In the genomic region with DNA sequence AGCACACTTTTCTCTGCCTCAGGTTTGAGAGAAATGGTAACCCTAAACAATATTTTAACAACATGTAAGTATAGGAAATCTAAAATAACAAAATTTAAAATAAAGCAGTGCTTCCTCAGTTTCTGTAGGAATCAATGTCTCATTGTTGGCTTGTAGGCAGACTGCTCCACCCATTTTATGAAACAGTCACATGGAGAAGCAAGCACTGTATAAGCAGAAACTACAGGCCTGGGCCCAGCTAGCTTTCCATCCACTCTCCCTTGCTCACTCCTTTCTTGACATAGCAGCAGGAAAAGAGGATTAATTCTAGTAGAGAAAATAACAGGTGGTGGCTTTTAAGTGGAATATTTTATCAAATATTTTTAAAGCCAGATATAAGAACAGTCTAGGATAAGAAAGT, we compare ENCODE assay signal across 21 cellular contexts.
DNase-seq lines count a peak whose midpoint lies in the region; TF ChIP-seq lines count a peak whose summit lies in the region.
"Had no signal": no experiment of that assay in that cellular context is flagged by ENCODE, and none has a peak within 500 bp of the region (broad histone marks: within the 10 kb centered on the region; RNA-seq: fewer than 3 reads in every experiment).

No MANE protein-coding gene starts in this region.

- H3K36me3 Mint-ChIP-seq in CD14-positive monocyte = peaks cover 50 to 67% of the 10 kb centered on the region in 2 donors

- H3K9me3 ChIP-seq in mucosa of stomach (ENCODE audit: control insufficient read depth, low read length) (no peaks in the 10 kb centered on the region), MG63 (no peaks in the 10 kb centered on the region)
- H3K9me3 ChIP-seq: esophagus squamous epithelium had no signal

- no peak overlapping the region for H3K4me3 Mint-ChIP-seq in CD14-positive monocyte
- H3K4me3 Mint-ChIP-seq: naive B cell, T-helper 17 cell had no signal

- H3K27ac Mint-ChIP-seq in CD14-positive monocyte = no peak overlapping the region
- H3K27ac Mint-ChIP-seq: naive B cell, T-helper 17 cell had no signal

- H3K36me3 ChIP-seq in mucosa of stomach (ENCODE audit: control insufficient read depth, insufficient read depth, low read length) = no peaks in the 10 kb centered on the region
- H3K36me3 ChIP-seq in MG63 = no peaks in the 10 kb centered on the region
- H3K36me3 ChIP-seq: cardiac muscle cell had no signal

- peaks cover 9% of the 10 kb centered on the region for H3K4me1 Mint-ChIP-seq in CD14-positive monocyte
- H3K4me1 Mint-ChIP-seq: naive B cell had no signal

- H3K9me3 Mint-ChIP-seq in CD14-positive monocyte = peaks cover 0 to 3% (median 0%) of the 10 kb centered on the region in 7 donors
- H3K9me3 Mint-ChIP-seq: naive B cell had no signal

- H3K4me3 ChIP-seq in epithelial cell of esophagus (ENCODE audit: low read length) (no peak overlapping the region), mucosa of stomach (ENCODE audit: low read length) (no peak overlapping the region), MG63 (no peak overlapping the region)
- H3K4me3 ChIP-seq: cardiac muscle cell, esophagus squamous epithelium had no signal

- peaks cover 32% of the 10 kb centered on the region for H3K4me1 ChIP-seq in mucosa of stomach (ENCODE audit: control insufficient read depth, insufficient read depth, low read length)

- TF ChIP-seq CTCF in epithelial cell of esophagus (IDR thresholded peaks at IDR 0.05; ENCODE audit: insufficient read depth, low read depth, low read length, missing control alignments) (no peak), CD14-positive monocyte (IDR thresholded peaks at IDR 0.05) (no peak)

- H3K9ac ChIP-seq in mucosa of stomach (ENCODE audit: low read length) = peak overlapping the region; percentile 25
- H3K9ac ChIP-seq: KMS-11 had no signal

- DNase-seq in LHCN-M2 (ENCODE audit: low read depth) (peak; percentile 43), epithelial cell of esophagus (ENCODE audit: low read depth) (peak; percentile 29), stromal cell of bone marrow (ENCODE audit: low read depth) (peak; percentile 41), CD14-positive monocyte (ENCODE audit: low spot score) (no peak), NCI-H146 treated with DMSO at 0.1 percent for 48 hours (lab: John Stamatoyannopoulos, UW; ENCODE audit: unreplicated experiment) (no peak), MG63 (no peak)
- DNase-seq: activated CD4-positive, alpha-beta T cell treated with anti-CD3 and anti-CD28 coated beads, Interleukin-2, amount 50 U/mL, for 48 hours; activated T-cell treated with anti-CD3 and anti-CD28 coated beads for 4 hours; amniotic stem cell; esophagus squamous epithelium; left ventricle myocardium superior; naive B cell; NCI-H1105; NCI-H2107; PC-3; posterior cingulate gyrus; stimulated activated CD4-positive, alpha-beta T cell treated with anti-CD3 and anti-CD28 coated beads, Interleukin-4, amount 100 ng/mL, for 24 hours; T-helper 17 cell had no signal

- H3K27me3 Mint-ChIP-seq in CD14-positive monocyte (ENCODE audit: low read depth in 3 of 3) = peaks cover 0 to 2% (median 0%) of the 10 kb centered on the region in 3 donors
- H3K27me3 Mint-ChIP-seq: naive B cell, T-helper 17 cell had no signal

- intact Hi-C loops in CD14-positive monocyte (cut with micrococcal nuclease) = no loop called here

- H3K27me3 ChIP-seq in mucosa of stomach (ENCODE audit: control insufficient read depth, insufficient read depth, low read length) = no peaks in the 10 kb centered on the region
- no peaks in the 10 kb centered on the region for H3K27me3 ChIP-seq in MG63
- H3K27me3 ChIP-seq: cardiac muscle cell, esophagus squamous epithelium had no signal

Comparison
In these comparisons a context has a peak if more than half of its experiments do, and no peak if none do; other contexts are left out.
1. DNase-seq: peak in LHCN-M2 (single experiment), epithelial cell of esophagus (single experiment) and stromal cell of bone marrow (single experiment); none in CD14-positive monocyte (single experiment), NCI-H146 treated with DMSO at 0.1 percent for 48 hours (single experiment) and MG63 (single experiment).